ENCODE assay signal across 22 cellular contexts in the genomic region with DNA sequence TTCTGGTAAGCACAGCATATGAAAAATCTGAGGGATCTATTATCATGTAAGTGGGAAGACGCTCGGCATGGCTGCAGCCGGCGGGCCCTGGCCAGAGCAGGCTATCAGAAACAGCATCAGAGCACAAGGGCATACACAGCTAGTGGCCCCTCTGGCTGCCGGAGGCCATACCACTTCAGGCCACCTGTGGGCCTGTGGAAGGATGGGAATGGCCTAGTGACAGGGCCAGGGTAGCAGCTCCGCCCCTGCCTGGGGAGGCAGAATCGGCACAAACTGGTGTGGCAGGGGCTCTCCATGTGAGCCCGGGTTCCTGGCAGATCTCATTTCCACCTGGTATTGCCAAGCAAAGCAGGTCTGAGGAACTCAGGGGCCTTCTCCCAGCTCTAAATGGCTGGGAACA. TPM values are rescaled to one million over a fixed set of nuclear protein-coding genes. Genes with fewer than 3 reads are reported as not detected.
DNase-seq lines count a peak whose midpoint lies in the region; ATAC-seq and TF ChIP-seq lines count a peak whose summit lies in the region.
"Had no signal": no experiment of that assay in that cellular context is flagged by ENCODE, and none has a peak within 500 bp of the region (broad histone marks: within the 10 kb centered on the region; RNA-seq: fewer than 3 reads in every experiment).

No MANE protein-coding gene starts in this region.

- H3K79me2 ChIP-seq in trophoblast cell (ENCODE audit: control insufficient read depth, insufficient read depth, low read length, poor library complexity), result peaks cover 6% of the 10 kb centered on the region

- peak overlapping the region; percentile 27 for H2BK120ac ChIP-seq in trophoblast cell (ENCODE audit: insufficient read depth, low read length, poor library complexity)

- peak overlapping the region in 2 of 3 donors; percentile 29 to 42 for H3K27ac Mint-ChIP-seq in CD4-positive, CD25-positive, alpha-beta regulatory T cell
- H3K27ac Mint-ChIP-seq in IgD-negative memory B cell, result peak overlapping the region in 2 of 3 donors; percentile 16 to 20
- H3K27ac Mint-ChIP-seq in endothelial cell (ENCODE audit: unreplicated experiment), result no peak overlapping the region
- H3K27ac Mint-ChIP-seq: activated CD8-positive, alpha-beta T cell treated with anti-CD3 and anti-CD28 coated beads for 36 hours; brain had no signal

- no peak overlapping the region for H2AK5ac ChIP-seq in trophoblast cell (ENCODE audit: low read length)

- no peak overlapping the region for H4K12ac ChIP-seq in trophoblast cell (ENCODE audit: low read depth, low read length)

- H3K9ac ChIP-seq in trophoblast cell (ENCODE audit: low read length), result no peak overlapping the region
- H3K9ac ChIP-seq: BLaER1 had no signal

- H2AFZ ChIP-seq in trophoblast cell (ENCODE audit: insufficient read depth, low read length, poor library complexity), result no peak overlapping the region

- no peak overlapping the region for H2BK5ac ChIP-seq in trophoblast cell (ENCODE audit: low read depth, low read length, poor library complexity)

- WGBS in trophoblast cell (ENCODE audit: extremely low coverage, insufficient coverage, insufficient read length), result no CpG with 5 or more reads among the region's 8 CpGs
- 90% methylated on average over 8 of the region's 8 CpGs for WGBS in prostate gland

- H3K4me3 ChIP-seq in CD4-positive, CD25-positive, alpha-beta regulatory T cell (ENCODE audit: low read depth, low read length), result no peak overlapping the region
- no peak overlapping the region for H3K4me3 ChIP-seq in trophoblast cell (ENCODE audit: low read depth, low read length)
- H3K4me3 ChIP-seq in prostate gland, result no peak overlapping the region
- H3K4me3 ChIP-seq in tibial artery, result no peak overlapping the region
- H3K4me3 ChIP-seq: BLaER1, left ventricle myocardium inferior had no signal

- no peak overlapping the region for H3K23ac ChIP-seq in trophoblast cell (ENCODE audit: low read length)

- peak overlapping the region; percentile 52 for H4K91ac ChIP-seq in trophoblast cell (ENCODE audit: low read depth, low read length)

- no peak overlapping the region for H2BK12ac ChIP-seq in trophoblast cell (ENCODE audit: low read length)

- H3K9me3 Mint-ChIP-seq in CD4-positive, CD25-positive, alpha-beta regulatory T cell, result no peaks in the 10 kb centered on the region
- peaks cover 0 to 2% (median 0%) of the 10 kb centered on the region in 3 donors for H3K9me3 Mint-ChIP-seq in IgD-negative memory B cell
- H3K9me3 Mint-ChIP-seq in endothelial cell (ENCODE audit: unreplicated experiment), result no peaks in the 10 kb centered on the region
- H3K9me3 Mint-ChIP-seq: activated CD8-positive, alpha-beta T cell treated with anti-CD3 and anti-CD28 coated beads for 36 hours; brain had no signal

- intact Hi-C loops in prostate gland (cut with DNase I) (no loop called here), tibial artery (cut with DNase I; ENCODE audit: low total_unique reads) (no loop called here)

- no peak overlapping the region for H3K27ac ChIP-seq in CD4-positive, CD25-positive, alpha-beta regulatory T cell (ENCODE audit: insufficient read depth, low read length, poor library complexity, severe bottlenecking)
- H3K27ac ChIP-seq in trophoblast cell (ENCODE audit: low read depth, low read length), result peak overlapping the region; percentile 49
- no peak overlapping the region for H3K27ac ChIP-seq in prostate gland
- no peak overlapping the region for H3K27ac ChIP-seq in tibial artery
- H3K27ac ChIP-seq: BLaER1, left ventricle myocardium inferior had no signal

- no peak overlapping the region for H3K4me3 Mint-ChIP-seq in CD4-positive, CD25-positive, alpha-beta regulatory T cell
- H3K4me3 Mint-ChIP-seq in IgD-negative memory B cell (peak overlapping the region in 1 of 4 donors; percentile 81), endothelial cell (ENCODE audit: unreplicated experiment) (peak overlapping the region; percentile 26)
- H3K4me3 Mint-ChIP-seq: activated CD8-positive, alpha-beta T cell treated with anti-CD3 and anti-CD28 coated beads for 36 hours; brain had no signal

- TF ChIP-seq POLR2A in prostate gland (IDR thresholded peaks at IDR 0.05), result no peak

- no peak overlapping the region for H4K8ac ChIP-seq in trophoblast cell (ENCODE audit: low read depth, low read length)

- peaks cover 9% of the 10 kb centered on the region for H3K36me3 ChIP-seq in CD4-positive, CD25-positive, alpha-beta regulatory T cell (ENCODE audit: control insufficient read depth, insufficient read depth, low read length)
- peaks cover 11 to 14% of the 10 kb centered on the region in 2 experiments for H3K36me3 ChIP-seq in trophoblast cell (ENCODE audit: control insufficient read depth in 1 of 2, insufficient read depth in 2 of 2, low read length in 2 of 2)
- H3K36me3 ChIP-seq in prostate gland, result no peaks in the 10 kb centered on the region
- no peaks in the 10 kb centered on the region for H3K36me3 ChIP-seq in tibial artery
- H3K36me3 ChIP-seq: BLaER1, left ventricle myocardium inferior had no signal

- no peak overlapping the region for H3K14ac ChIP-seq in trophoblast cell (ENCODE audit: low read length)

- no peaks in the 10 kb centered on the region for H3K27me3 Mint-ChIP-seq in CD4-positive, CD25-positive, alpha-beta regulatory T cell
- peaks cover 1% of the 10 kb centered on the region for H3K27me3 Mint-ChIP-seq in IgD-negative memory B cell
- no peaks in the 10 kb centered on the region for H3K27me3 Mint-ChIP-seq in endothelial cell (ENCODE audit: unreplicated experiment)
- H3K27me3 Mint-ChIP-seq: activated CD8-positive, alpha-beta T cell treated with anti-CD3 and anti-CD28 coated beads for 36 hours; brain; progenitor cell of endocrine pancreas had no signal

- H3K4me1 Mint-ChIP-seq in CD4-positive, CD25-positive, alpha-beta regulatory T cell, result peaks cover 11 to 72% (median 46%) of the 10 kb centered on the region in 4 donors
- H3K4me1 Mint-ChIP-seq in IgD-negative memory B cell, result peaks cover 53 to 59% (median 58%) of the 10 kb centered on the region in 3 donors
- H3K4me1 Mint-ChIP-seq in endothelial cell (ENCODE audit: unreplicated experiment), result peaks cover 29% of the 10 kb centered on the region

- no peaks in the 10 kb centered on the region for H3K9me3 ChIP-seq in CD4-positive, CD25-positive, alpha-beta regulatory T cell (ENCODE audit: control insufficient read depth in 2 of 2, low read length in 2 of 2)
- H3K9me3 ChIP-seq in trophoblast cell (ENCODE audit: insufficient read depth, low read depth, low read length) (no peaks in the 10 kb centered on the region), prostate gland (no peaks in the 10 kb centered on the region), tibial artery (no peaks in the 10 kb centered on the region)
- H3K9me3 ChIP-seq: BLaER1, left ventricle myocardium inferior had no signal

- H3K4me2 ChIP-seq in trophoblast cell (ENCODE audit: low read length), result no peak overlapping the region
- H3K4me2 ChIP-seq: BLaER1 had no signal

- peaks cover 48% of the 10 kb centered on the region for H3K4me1 ChIP-seq in CD4-positive, CD25-positive, alpha-beta regulatory T cell (ENCODE audit: control insufficient read depth, insufficient read depth, low read length, poor library complexity, severe bottlenecking)
- H3K4me1 ChIP-seq in trophoblast cell (ENCODE audit: control insufficient read depth in 1 of 2, insufficient read depth in 2 of 2, low read length in 2 of 2) (peaks cover 4 to 10% of the 10 kb centered on the region in 2 experiments), prostate gland (replicated peaks) (no peaks in the 10 kb centered on the region), tibial artery (peaks cover 0 to 46% (median 18%) of the 10 kb centered on the region in 4 donors)

- ATAC-seq in CD4-positive, CD25-positive, alpha-beta regulatory T cell (ENCODE audit: low read depth in 2 of 2), result no peak
- ATAC-seq in HG03460 (IDR thresholded peaks at IDR 0.05; ENCODE audit: unreplicated experiment), result no peak
- ATAC-seq: activated CD8-positive, alpha-beta T cell treated with anti-CD3 and anti-CD28 coated beads for 36 hours had no signal

- H3K27me3 ChIP-seq in CD4-positive, CD25-positive, alpha-beta regulatory T cell (ENCODE audit: control insufficient read depth, insufficient read depth, low read length), result no peaks in the 10 kb centered on the region
- H3K27me3 ChIP-seq in trophoblast cell (ENCODE audit: insufficient read depth, low read length) (no peaks in the 10 kb centered on the region), prostate gland (replicated peaks; ENCODE audit: insufficient read depth) (no peaks in the 10 kb centered on the region), tibial artery (no peaks in the 10 kb centered on the region)
- H3K27me3 ChIP-seq: BLaER1 had no signal

- H3K18ac ChIP-seq in trophoblast cell (ENCODE audit: low read length), result peak overlapping the region; percentile 20

- H3K36me3 Mint-ChIP-seq in CD4-positive, CD25-positive, alpha-beta regulatory T cell, result peaks cover 22% of the 10 kb centered on the region
- H3K36me3 Mint-ChIP-seq in IgD-negative memory B cell (peaks cover 2% of the 10 kb centered on the region), endothelial cell (ENCODE audit: low read depth, unreplicated experiment) (peaks cover 17% of the 10 kb centered on the region)

- DNase-seq in CD4-positive, CD25-positive, alpha-beta regulatory T cell, result no peak
- DNase-seq in endothelial cell (ENCODE audit: low spot score), result no peak
- peak in 1 of 2 donors; percentile 46 for DNase-seq in trophoblast cell
- DNase-seq in prostate gland (ENCODE audit: low spot score), result no peak
- no peak for DNase-seq in foreskin melanocyte
- no peak for DNase-seq in tibial artery
- DNase-seq: ACHN; activated CD4-positive, alpha-beta T cell treated with anti-CD3 and anti-CD28 coated beads for 1 hour; activated CD8-positive, alpha-beta T cell treated with anti-CD3 and anti-CD28 coated beads for 36 hours; activated gamma-delta T cell; effector CD8-positive, alpha-beta T cell; foreskin fibroblast; left ventricle myocardium inferior; NCI-H146; NCI-H2171; NCI-H524; SHP77 treated with DMSO at 0.1 percent for 48 hours had no signal

- H3K4ac ChIP-seq in trophoblast cell (ENCODE audit: low read depth, low read length), result peak overlapping the region; percentile 5

- TF ChIP-seq CTCF in endothelial cell (IDR thresholded peaks at IDR 0.05; ENCODE audit: unreplicated experiment), result no peak
- TF ChIP-seq CTCF in prostate gland (IDR thresholded peaks at IDR 0.05), result no peak
- TF ChIP-seq CTCF in tibial artery (IDR thresholded peaks at IDR 0.05), result no peak

- peaks cover 6% of the 10 kb centered on the region for H3K79me1 ChIP-seq in trophoblast cell (ENCODE audit: low read length)

RNA-seq across cellular contexts. Expression of gene SH3BP5, which starts 46.4 kb away (rescaled TPM):
- 68.6 TPM for total RNA-seq in CD4-positive, CD25-positive, alpha-beta regulatory T cell
- 10 to 100 TPM; 24.7 to 40.1 (median 31.6) TPM for polyA plus RNA-seq in CD4-positive, CD25-positive, alpha-beta regulatory T cell
- polyA plus RNA-seq in IgD-negative memory B cell, result 117 TPM
- total RNA-seq in endothelial cell (ENCODE audit: unreplicated experiment), result 41.1 TPM
- polyA plus RNA-seq in trophoblast cell (2013), result 163 and 169 TPM in 2 replicates
- 10 to 100 TPM; 13.3 to 71.6 TPM for total RNA-seq in prostate gland
